In the genomic region with DNA sequence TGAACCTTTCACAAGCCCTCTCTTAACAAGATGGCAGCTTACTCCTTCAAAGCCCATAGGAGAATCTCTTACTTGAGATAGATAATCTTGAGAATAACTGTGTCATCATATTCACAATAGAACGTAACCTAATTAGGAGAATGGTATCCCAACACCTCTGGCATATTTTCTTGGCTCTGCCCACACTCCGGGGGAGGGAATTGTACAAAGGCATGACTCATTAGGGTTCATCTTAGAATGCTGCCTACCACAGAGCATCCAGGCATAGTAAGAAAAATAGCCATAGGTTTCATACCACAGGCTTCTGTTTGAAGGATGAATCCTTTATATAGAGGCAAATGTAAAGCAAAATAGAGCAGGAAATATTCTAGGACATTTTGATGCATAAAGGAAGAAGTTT, we compare ENCODE assay signal across 22 cellular contexts.
DNase-seq lines count a peak whose midpoint lies in the region; ATAC-seq, FAIRE-seq and TF ChIP-seq lines count a peak whose summit lies in the region.
"Had no signal": no experiment of that assay in that cellular context is flagged by ENCODE, and none has a peak within 500 bp of the region (broad histone marks: within the 10 kb centered on the region; RNA-seq: fewer than 3 reads in every experiment).

No MANE protein-coding gene starts in this region.

- no peaks in the 10 kb centered on the region for H3K27me3 Mint-ChIP-seq in natural killer cell (ENCODE audit: low read depth in 2 of 2)
- H3K27me3 Mint-ChIP-seq in activated naive CD8-positive, alpha-beta T cell treated with anti-CD3 and anti-CD28 coated beads, Interleukin-2, amount 50 U/mL, for 24 hours: no peaks in the 10 kb centered on the region
- H3K27me3 Mint-ChIP-seq: dendritic cell treated with granulocyte-macrophage colony-stimulating factor and Interleukin-4, amounts not matched to agents 40 ng/mL and 50 ng/mL, for 4 days had no signal

- CTCF ChIA-PET in A673 (lab: Charles Lee): no interaction called here

- peaks cover 0 to 4% of the 10 kb centered on the region in 2 donors for H3K9me3 Mint-ChIP-seq in natural killer cell
- no peaks in the 10 kb centered on the region for H3K9me3 Mint-ChIP-seq in activated naive CD8-positive, alpha-beta T cell treated with anti-CD3 and anti-CD28 coated beads, Interleukin-2, amount 50 U/mL, for 24 hours

- POLR2A ChIA-PET in A673 (lab: Charles Lee; ENCODE audit: low non-redundant PET): no interaction called here

- H3K14ac ChIP-seq in mesenchymal stem cell (ENCODE audit: low read length in 2 of 2): no peak overlapping the region

- H3K4me1 ChIP-seq in A673 (ENCODE audit: insufficient read depth, low read length, poor library complexity, severe bottlenecking) (no peaks in the 10 kb centered on the region), mesenchymal stem cell (ENCODE audit: control insufficient read depth, insufficient read depth, low read depth, low read length) (no peaks in the 10 kb centered on the region)
- H3K4me1 ChIP-seq: BLaER1, right atrium auricular region had no signal

- DNase-seq in A673 (ENCODE audit: low spot score) (peak; percentile 12), M059J (ENCODE audit: low read depth) (peak; percentile 80), bronchial epithelial cell (ENCODE audit: low read depth) (peak; percentile 73), mesenchymal stem cell (no peak), natural killer cell (no peak), middle frontal gyrus (ENCODE audit: extremely low spot score, low spot score) (no peak), NCI-H1092 (lab: John Stamatoyannopoulos, UW) (no peak)
- DNase-seq in activated naive CD8-positive, alpha-beta T cell treated with anti-CD3 and anti-CD28 coated beads, Interleukin-2, amount 50 U/mL, for 24 hours: no peak
- DNase-seq: activated CD4-positive, CD25-positive, alpha-beta regulatory T cell treated with anti-CD3 and anti-CD28 coated beads, Interleukin-2, amount 50 U/mL, for 72 hours; activated CD8-positive, alpha-beta T cell treated with anti-CD3 and anti-CD28 coated beads, Interleukin-2, amount 10 ng/mL, durations not matched to agents 7 days and 5 days; activated gamma-delta T cell treated with Interleukin-2 at 50 U/mL for 16 hours; activated T-cell treated with anti-CD3 and anti-CD28 coated beads, Interleukin-2, amount 50 U/mL, for 1 hour; COR-L47; DND-41; KBM-7; NCI-H1930; NCI-H82; Right ventricle myocardium superior had no signal

- H3K4me3 ChIP-seq in A673 (ENCODE audit: low read depth, low read length, poor library complexity, severe bottlenecking) (no peak overlapping the region), bronchial epithelial cell (ENCODE audit: low read depth, low read length) (no peak overlapping the region), mesenchymal stem cell (ENCODE audit: insufficient read depth in 1 of 2, low read depth in 1 of 2, low read length in 2 of 2) (no peak overlapping the region)
- H3K4me3 ChIP-seq: BLaER1, right atrium auricular region had no signal

- H3K4me3 Mint-ChIP-seq in natural killer cell: no peak overlapping the region
- no peak overlapping the region for H3K4me3 Mint-ChIP-seq in activated naive CD8-positive, alpha-beta T cell treated with anti-CD3 and anti-CD28 coated beads, Interleukin-2, amount 50 U/mL, for 24 hours
- H3K4me3 Mint-ChIP-seq: activated CD8-positive, alpha-beta T cell treated with anti-CD3 and anti-CD28 coated beads, Interleukin-2, amount 10 ng/mL, durations not matched to agents 7 days and 5 days; dendritic cell treated with granulocyte-macrophage colony-stimulating factor and Interleukin-4, amounts not matched to agents 40 ng/mL and 50 ng/mL, for 4 days had no signal

- no peak overlapping the region for H3K27ac ChIP-seq in A673 (ENCODE audit: low read depth, low read length, poor library complexity, severe bottlenecking)
- peak overlapping the region; percentile 83 for H3K27ac ChIP-seq in mesenchymal stem cell (ENCODE audit: low read length, poor library complexity, severe bottlenecking)
- H3K27ac ChIP-seq: BLaER1 had no signal

- no peak for ATAC-seq in natural killer cell
- no peak for ATAC-seq in activated naive CD8-positive, alpha-beta T cell treated with anti-CD3 and anti-CD28 coated beads, Interleukin-2, amount 50 U/mL, for 24 hours
- ATAC-seq: activated CD8-positive, alpha-beta T cell treated with anti-CD3 and anti-CD28 coated beads, Interleukin-2, amount 10 ng/mL, durations not matched to agents 7 days and 5 days had no signal

- no peak overlapping the region for H2BK12ac ChIP-seq in mesenchymal stem cell (ENCODE audit: low read length in 2 of 2)

- no peak overlapping the region for H3K23ac ChIP-seq in mesenchymal stem cell (ENCODE audit: low read length in 2 of 2)

- H3K9ac ChIP-seq in mesenchymal stem cell (ENCODE audit: low read length): no peak overlapping the region
- H3K9ac ChIP-seq: BLaER1 had no signal

- H3K27me3 ChIP-seq in A673 (replicated peaks; ENCODE audit: insufficient read depth, low read depth, low read length, poor library complexity) (no peaks in the 10 kb centered on the region), bronchial epithelial cell (ENCODE audit: control insufficient read depth, insufficient read depth, low read length) (no peaks in the 10 kb centered on the region), mesenchymal stem cell (ENCODE audit: control insufficient read depth in 1 of 2, insufficient read depth in 1 of 2, low read length in 2 of 2) (no peaks in the 10 kb centered on the region)
- H3K27me3 ChIP-seq: BLaER1, right atrium auricular region had no signal

- H3K4me2 ChIP-seq in mesenchymal stem cell (ENCODE audit: low read length, poor library complexity, severe bottlenecking): no peak overlapping the region
- H3K4me2 ChIP-seq: BLaER1 had no signal

- no peaks in the 10 kb centered on the region for H3K79me1 ChIP-seq in mesenchymal stem cell (replicated peaks; ENCODE audit: low read length, poor library complexity, severe bottlenecking)

- no peak overlapping the region for H4K91ac ChIP-seq in mesenchymal stem cell (ENCODE audit: low read length)

- 97% methylated on average over 2 of the region's 2 CpGs for WGBS in mesenchymal stem cell

- no peaks in the 10 kb centered on the region for H3K4me1 Mint-ChIP-seq in natural killer cell
- no peaks in the 10 kb centered on the region for H3K4me1 Mint-ChIP-seq in activated naive CD8-positive, alpha-beta T cell treated with anti-CD3 and anti-CD28 coated beads, Interleukin-2, amount 50 U/mL, for 24 hours

- no peak overlapping the region for H2AK5ac ChIP-seq in mesenchymal stem cell (ENCODE audit: low read length, severe bottlenecking)

- no peak for FAIRE-seq in bronchial epithelial cell (lab: Jason Lieb, UNC)
- FAIRE-seq: endometrium had no signal

- H2BK120ac ChIP-seq in mesenchymal stem cell (ENCODE audit: low read depth, low read length): no peak overlapping the region

- no peak overlapping the region for H2AFZ ChIP-seq in mesenchymal stem cell (ENCODE audit: low read depth, low read length)

- intact Hi-C loops in A673 (cut with micrococcal nuclease; ENCODE audit: unreplicated experiment): no loop called here
- intact Hi-C loops in natural killer cell (cut with micrococcal nuclease): no loop called here

- H3K36me3 Mint-ChIP-seq in natural killer cell: no peaks in the 10 kb centered on the region
- H3K36me3 Mint-ChIP-seq in activated naive CD8-positive, alpha-beta T cell treated with anti-CD3 and anti-CD28 coated beads, Interleukin-2, amount 50 U/mL, for 24 hours (ENCODE audit: low read depth): no peaks in the 10 kb centered on the region

- no peak overlapping the region for H2BK15ac ChIP-seq in mesenchymal stem cell (ENCODE audit: low read depth, poor library complexity, severe bottlenecking)

- no TSS peak for BruUV-seq in A673 (replicated peaks; lab: Mats Ljungman, UMichigan)

- no peak overlapping the region for H4K8ac ChIP-seq in mesenchymal stem cell (ENCODE audit: low read length)

- H3K18ac ChIP-seq in mesenchymal stem cell (ENCODE audit: low read depth in 1 of 2, low read length in 2 of 2): no peak overlapping the region

- H3K9me3 ChIP-seq in A673 (ENCODE audit: low read depth, low read length, poor library complexity, severe bottlenecking) (no peaks in the 10 kb centered on the region), mesenchymal stem cell (ENCODE audit: control insufficient read depth, low read length) (peaks cover 7% of the 10 kb centered on the region)
- H3K9me3 ChIP-seq: BLaER1, right atrium auricular region had no signal

- no peak for TF ChIP-seq CTCF in A673 (conservative IDR thresholded peaks at IDR 0.05; ENCODE audit: low read depth, low read length)
- no peak for TF ChIP-seq CTCF in bronchial epithelial cell (IDR thresholded peaks at IDR 0.05; ENCODE audit: insufficient read depth, low read length, severe bottlenecking)
- TF ChIP-seq CTCF in natural killer cell (IDR thresholded peaks at IDR 0.05): no peak

- H3K36me3 ChIP-seq in A673 (ENCODE audit: insufficient read depth, low read length, poor library complexity, severe bottlenecking) (no peaks in the 10 kb centered on the region), bronchial epithelial cell (ENCODE audit: control insufficient read depth, insufficient read depth, low read length) (no peaks in the 10 kb centered on the region), mesenchymal stem cell (ENCODE audit: control insufficient read depth in 1 of 2, insufficient read depth in 2 of 2, low read depth in 1 of 2, low read length in 2 of 2) (no peaks in the 10 kb centered on the region)
- H3K36me3 ChIP-seq: BLaER1, right atrium auricular region had no signal

- H2BK5ac ChIP-seq in mesenchymal stem cell (ENCODE audit: low read depth, low read length, poor library complexity, severe bottlenecking): peak overlapping the region; percentile 66

- H3K4ac ChIP-seq in mesenchymal stem cell (ENCODE audit: low read depth in 1 of 2, low read length in 2 of 2): no peak overlapping the region

- no peak overlapping the region for H3K27ac Mint-ChIP-seq in natural killer cell
- H3K27ac Mint-ChIP-seq in activated naive CD8-positive, alpha-beta T cell treated with anti-CD3 and anti-CD28 coated beads, Interleukin-2, amount 50 U/mL, for 24 hours: no peak overlapping the region
- H3K27ac Mint-ChIP-seq: activated CD8-positive, alpha-beta T cell treated with anti-CD3 and anti-CD28 coated beads, Interleukin-2, amount 10 ng/mL, durations not matched to agents 7 days and 5 days; dendritic cell treated with granulocyte-macrophage colony-stimulating factor and Interleukin-4, amounts not matched to agents 40 ng/mL and 50 ng/mL, for 4 days had no signal

Comparison
In these comparisons a context has a peak if more than half of its experiments do, and no peak if none do; other contexts are left out.
1. DNase-seq: peak in A673 (single experiment), M059J (single experiment) and bronchial epithelial cell (single experiment); none in mesenchymal stem cell (single experiment), natural killer cell (single experiment), middle frontal gyrus (single experiment), NCI-H1092 (single experiment) and activated naive CD8-positive, alpha-beta T cell treated with anti-CD3 and anti-CD28 coated beads, Interleukin-2, amount 50 U/mL, for 24 hours (single experiment).